28 cellular contexts compared by ENCODE assay signal in the genomic region with DNA sequence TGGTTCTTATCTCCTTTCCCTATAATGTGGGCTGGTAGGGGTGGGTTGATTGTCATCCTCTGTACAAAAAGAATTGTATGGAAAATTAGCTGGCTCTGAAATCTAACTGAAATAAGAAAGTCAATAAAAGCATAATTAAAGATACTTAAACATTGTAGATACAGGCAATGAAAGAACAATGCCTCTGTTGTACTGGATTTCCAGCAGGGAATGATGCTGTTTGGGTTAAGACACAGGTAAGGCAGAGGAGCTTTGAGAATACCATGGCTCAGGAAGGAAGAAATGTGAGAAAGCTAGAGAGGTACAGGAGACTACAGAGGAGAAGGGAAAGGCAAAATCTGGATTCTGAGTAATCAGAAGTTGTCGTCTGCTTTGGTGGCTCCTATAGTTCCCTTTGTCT. TPM values are rescaled to one million over a fixed set of nuclear protein-coding genes. Genes with fewer than 3 reads are reported as not detected.
"Had no signal": no experiment of that assay in that cellular context is flagged by ENCODE, and none has a peak within 500 bp of the region (broad histone marks: within the 10 kb centered on the region; RNA-seq: fewer than 3 reads in every experiment).

No MANE protein-coding gene starts in this region.

- ATAC-seq: left cardiac atrium; left lung; lower lobe of right lung; naive thymus-derived CD4-positive, alpha-beta T cell; natural killer cell treated with Interleukin-12 subunit alpha and Interleukin-12 subunit beta and Interleukin-15 and Interleukin-18, amount 100 ng/mL, for 72 hours; pancreas; psoas muscle; right lobe of liver; stimulated activated naive B cell treated with anti-CD40 and anti-IgM and Interleukin-4, amounts not matched to agents 10 μg/mL and 1 μg/mL and 100 μg/mL, for 72 hours; stimulated activated naive CD8-positive, alpha-beta T cell treated with anti-CD3 and anti-CD28 coated beads, Interleukin-15, Interleukin-2, amounts not matched to agents 100 U/mL and 50 U/mL, for 24 hours; upper lobe of right lung had no signal

- H3K9me3 Mint-ChIP-seq: natural killer cell treated with Interleukin-12 subunit alpha and Interleukin-12 subunit beta and Interleukin-15 and Interleukin-18, amount 100 ng/mL, for 72 hours had no signal

- H3K4me3 Mint-ChIP-seq: naive thymus-derived CD4-positive, alpha-beta T cell; natural killer cell treated with Interleukin-12 subunit alpha and Interleukin-12 subunit beta and Interleukin-15 and Interleukin-18, amount 100 ng/mL, for 72 hours; neural crest cell; stimulated activated naive B cell treated with anti-CD40 and anti-IgM and Interleukin-4, amounts not matched to agents 10 μg/mL and 1 μg/mL and 100 μg/mL, for 72 hours had no signal

- FAIRE-seq: keratinocyte, pancreas, urothelium cell line had no signal

- DNase-seq: hippocampal formation; kidney glomerular epithelial cell; left cardiac atrium; left lung; lower lobe of right lung; mammary epithelial cell; mesenchymal stem cell; naive thymus-derived CD4-positive, alpha-beta T cell; nucleus accumbens; pancreas; posterior cingulate gyrus; psoas muscle; right lobe of liver; stimulated activated CD4-positive, alpha-beta T cell treated with anti-CD3 and anti-CD28 coated beads, Interleukin-12 subunit alpha, Interleukin-12 subunit beta, amount 100 ng/mL, for 4 hours; stimulated activated CD4-positive, alpha-beta T cell treated with anti-CD3 and anti-CD28 coated beads, Interleukin-15, amount 100 ng/mL, for 24 hours; stimulated activated CD4-positive, alpha-beta T cell treated with anti-CD3 and anti-CD28 coated beads, Interleukin-2, amount 100 ng/mL, for 24 hours; stimulated activated CD4-positive, alpha-beta T cell treated with anti-CD3 and anti-CD28 coated beads, Interleukin-4, amount 100 ng/mL, for 1 hour; stimulated activated naive B cell treated with anti-CD40 and anti-IgM and Interleukin-4, amounts not matched to agents 10 μg/mL and 1 μg/mL and 100 μg/mL, for 72 hours; stimulated activated naive CD8-positive, alpha-beta T cell treated with anti-CD3 and anti-CD28 coated beads, Interleukin-15, Interleukin-2, amounts not matched to agents 100 U/mL and 50 U/mL, for 24 hours; stomach; testis; thyroid gland; transverse colon; upper lobe of right lung had no signal

- H3K4me1 Mint-ChIP-seq: naive thymus-derived CD4-positive, alpha-beta T cell; neural crest cell; stimulated activated naive B cell treated with anti-CD40 and anti-IgM and Interleukin-4, amounts not matched to agents 10 μg/mL and 1 μg/mL and 100 μg/mL, for 72 hours had no signal

- H3K36me3 Mint-ChIP-seq: naive thymus-derived CD4-positive, alpha-beta T cell; stimulated activated naive B cell treated with anti-CD40 and anti-IgM and Interleukin-4, amounts not matched to agents 10 μg/mL and 1 μg/mL and 100 μg/mL, for 72 hours had no signal

- H3K27me3 Mint-ChIP-seq: stimulated activated naive B cell treated with anti-CD40 and anti-IgM and Interleukin-4, amounts not matched to agents 10 μg/mL and 1 μg/mL and 100 μg/mL, for 72 hours had no signal

- H3K27ac Mint-ChIP-seq: naive thymus-derived CD4-positive, alpha-beta T cell; natural killer cell treated with Interleukin-12 subunit alpha and Interleukin-12 subunit beta and Interleukin-15 and Interleukin-18, amount 100 ng/mL, for 72 hours; stimulated activated naive B cell treated with anti-CD40 and anti-IgM and Interleukin-4, amounts not matched to agents 10 μg/mL and 1 μg/mL and 100 μg/mL, for 72 hours had no signal

RNA-seq across cellular contexts. Expression of a gene that starts 10.1 kb away (rescaled TPM):
- total RNA-seq: natural killer cell treated with Interleukin-12 subunit alpha and Interleukin-12 subunit beta and Interleukin-15 and Interleukin-18, amount 100 ng/mL, for 72 hours had no signal
